8 cellular contexts compared by ENCODE assay signal in genomic region chr6:10425973-10426780, GRCh38. TPM values are rescaled to one million over a fixed set of nuclear protein-coding genes. Genes with fewer than 3 reads are reported as not detected.
DNase-seq lines count a peak whose midpoint lies in the region; ATAC-seq lines count a peak whose summit lies in the region.

No MANE protein-coding gene starts in this region.

- H3K27me3 Mint-ChIP-seq in activated CD4-positive, alpha-beta memory T cell treated with anti-CD3 and anti-CD28 coated beads for 36 hours = peaks cover 70% of the 10 kb centered on the region

- H3K4me3 Mint-ChIP-seq in activated CD4-positive, alpha-beta memory T cell treated with anti-CD3 and anti-CD28 coated beads for 36 hours = peak overlapping the region; percentile 39

- H3K9me3 Mint-ChIP-seq in activated CD4-positive, alpha-beta memory T cell treated with anti-CD3 and anti-CD28 coated beads for 36 hours = no peaks in the 10 kb centered on the region

- H3K4me1 Mint-ChIP-seq in activated CD4-positive, alpha-beta memory T cell treated with anti-CD3 and anti-CD28 coated beads for 36 hours (ENCODE audit: low read depth) = peaks cover 18% of the 10 kb centered on the region

- intact Hi-C loops in activated CD4-positive, alpha-beta memory T cell treated with anti-CD3 and anti-CD28 coated beads for 36 hours (cut with micrococcal nuclease) = no loop called here
- intact Hi-C loops in left ventricle myocardium superior (cut with micrococcal nuclease) = no loop called here

- POLR2A ChIA-PET in activated CD4-positive, alpha-beta memory T cell treated with anti-CD3 and anti-CD28 coated beads for 36 hours (lab: Charles Lee) = no interaction called here

- H3K4me3 ChIP-seq in skeletal muscle cell (ENCODE audit: low read depth, low read length) = peak overlapping the region; percentile 44

- DNase-seq in AG08396 (ENCODE audit: low spot score) (peak; percentile 67), left ventricle myocardium superior (no peak), skeletal muscle cell (ENCODE audit: low read depth) (no peak), dermis blood vessel endothelial cell (no peak)
- DNase-seq in activated CD4-positive, alpha-beta memory T cell treated with anti-CD3 and anti-CD28 coated beads for 36 hours = no peak
- no peak for DNase-seq in stimulated activated CD4-positive, alpha-beta T cell treated with anti-CD3 and anti-CD28 coated beads, Interleukin-4, amount 100 ng/mL, for 4 hours

- ATAC-seq in GM18868 (IDR thresholded peaks at IDR 0.05; ENCODE audit: unreplicated experiment) = peak; percentile 66
- peak; percentile 61 for ATAC-seq in HG03103 (IDR thresholded peaks at IDR 0.05; ENCODE audit: low read depth, unreplicated experiment)
- ATAC-seq in left ventricle myocardium superior = peak; percentile 82

- H3K27ac Mint-ChIP-seq in activated CD4-positive, alpha-beta memory T cell treated with anti-CD3 and anti-CD28 coated beads for 36 hours = no peak overlapping the region

- no peaks in the 10 kb centered on the region for H3K36me3 Mint-ChIP-seq in activated CD4-positive, alpha-beta memory T cell treated with anti-CD3 and anti-CD28 coated beads for 36 hours

- CTCF ChIA-PET in activated CD4-positive, alpha-beta memory T cell treated with anti-CD3 and anti-CD28 coated beads for 36 hours (lab: Charles Lee) = interaction anchor here (1.6 kb wide), 1 partner anchor 11 kb away, joined by 4 read pairs; no protein-coding TSS in a partner anchor

RNA-seq across cellular contexts. Expression of gene TFAP2A, which starts 11.3 kb away (rescaled TPM):
- under 1 TPM in 1 of 2 experiments, not detected in 1; 0.21 TPM for total RNA-seq in activated CD4-positive, alpha-beta memory T cell treated with anti-CD3 and anti-CD28 coated beads for 36 hours
- total RNA-seq in left ventricle myocardium superior = 0.97 TPM
- under 0.01 and 0.05 TPM in 2 replicates for total RNA-seq in dermis blood vessel endothelial cell
